In genomic region chr10:11757452-11757819, GRCh38 we compare ENCODE assay signal across 9 cellular contexts. TPM values are rescaled to one million over a fixed set of nuclear protein-coding genes. Genes with fewer than 3 reads are reported as not detected.
DNase-seq lines count a peak whose midpoint lies in the region; ATAC-seq and TF ChIP-seq lines count a peak whose summit lies in the region.
"Had no signal": no experiment of that assay in that cellular context is flagged by ENCODE, and none has a peak within 500 bp of the region (broad histone marks: within the 10 kb centered on the region; RNA-seq: fewer than 3 reads in every experiment).

No MANE protein-coding gene starts in this region.

- no peak for DNase-seq in activated CD4-positive, alpha-beta T cell treated with anti-CD3 and anti-CD28 coated beads, Interleukin-2, amount 10 ng/mL, durations not matched to agents 7 days and 5 days
- no peak for DNase-seq in activated CD4-positive, alpha-beta T cell treated with anti-CD3 and anti-CD28 coated beads for 36 hours
- DNase-seq in T1000 (lab: John Stamatoyannopoulos, UW) (peak; percentile 51), hepatic stellate cell (ENCODE audit: low spot score) (peak; percentile 43), suprapubic skin (ENCODE audit: low spot score in 2 of 2) (peak in 1 of 2 donors; percentile 71), GM19238 (ENCODE audit: insufficient read length, low spot score) (no peak), posterior cingulate gyrus (no peak)

- H3K27me3 ChIP-seq in suprapubic skin, result no peaks in the 10 kb centered on the region

- no peaks in the 10 kb centered on the region for H3K27me3 Mint-ChIP-seq in activated CD4-positive, alpha-beta T cell treated with anti-CD3 and anti-CD28 coated beads, Interleukin-2, amount 10 ng/mL, durations not matched to agents 7 days and 5 days
- H3K27me3 Mint-ChIP-seq in activated CD4-positive, alpha-beta T cell treated with anti-CD3 and anti-CD28 coated beads for 36 hours, result no peaks in the 10 kb centered on the region

- no peak for TF ChIP-seq CTCF in suprapubic skin (IDR thresholded peaks at IDR 0.05)

- H3K36me3 Mint-ChIP-seq in activated CD4-positive, alpha-beta T cell treated with anti-CD3 and anti-CD28 coated beads, Interleukin-2, amount 10 ng/mL, durations not matched to agents 7 days and 5 days (ENCODE audit: low read depth), result no peaks in the 10 kb centered on the region
- no peaks in the 10 kb centered on the region for H3K36me3 Mint-ChIP-seq in activated CD4-positive, alpha-beta T cell treated with anti-CD3 and anti-CD28 coated beads for 36 hours (ENCODE audit: low read depth)

- H3K4me3 Mint-ChIP-seq in activated CD4-positive, alpha-beta T cell treated with anti-CD3 and anti-CD28 coated beads, Interleukin-2, amount 10 ng/mL, durations not matched to agents 7 days and 5 days, result no peak overlapping the region
- H3K4me3 Mint-ChIP-seq in activated CD4-positive, alpha-beta T cell treated with anti-CD3 and anti-CD28 coated beads for 36 hours, result no peak overlapping the region

- H3K27ac ChIP-seq in suprapubic skin, result peak overlapping the region; percentile 81

- peaks cover 36% of the 10 kb centered on the region for H3K36me3 ChIP-seq in suprapubic skin

- no peak for TF ChIP-seq POLR2A in suprapubic skin (IDR thresholded peaks at IDR 0.05)

- H3K4me1 ChIP-seq in suprapubic skin, result peaks cover 27% of the 10 kb centered on the region

- ATAC-seq in activated CD4-positive, alpha-beta T cell treated with anti-CD3 and anti-CD28 coated beads for 36 hours, result no peak
- ATAC-seq in GM19395 (IDR thresholded peaks at IDR 0.05; ENCODE audit: unreplicated experiment), result no peak

- WGBS in suprapubic skin, result 32% methylated on average over 3 of the region's 3 CpGs

- intact Hi-C loops in activated CD4-positive, alpha-beta T cell treated with anti-CD3 and anti-CD28 coated beads for 36 hours (cut with DNase I, micrococcal nuclease), result no loop called here
- intact Hi-C loops in posterior cingulate gyrus (cut with DNase I), result loop anchor here (1.0 to 10.0 kb wide), 2 partner anchors 242 to 333 kb away; no protein-coding TSS in a partner anchor

- no peaks in the 10 kb centered on the region for H3K9me3 ChIP-seq in suprapubic skin

- peaks cover 6% of the 10 kb centered on the region for H3K4me1 Mint-ChIP-seq in activated CD4-positive, alpha-beta T cell treated with anti-CD3 and anti-CD28 coated beads, Interleukin-2, amount 10 ng/mL, durations not matched to agents 7 days and 5 days
- H3K4me1 Mint-ChIP-seq in activated CD4-positive, alpha-beta T cell treated with anti-CD3 and anti-CD28 coated beads for 36 hours, result peaks cover 6% of the 10 kb centered on the region

- no peaks in the 10 kb centered on the region for H3K9me3 Mint-ChIP-seq in activated CD4-positive, alpha-beta T cell treated with anti-CD3 and anti-CD28 coated beads, Interleukin-2, amount 10 ng/mL, durations not matched to agents 7 days and 5 days
- no peaks in the 10 kb centered on the region for H3K9me3 Mint-ChIP-seq in activated CD4-positive, alpha-beta T cell treated with anti-CD3 and anti-CD28 coated beads for 36 hours (ENCODE audit: low read depth)

- POLR2A ChIA-PET in activated CD4-positive, alpha-beta T cell treated with anti-CD3 and anti-CD28 coated beads, Interleukin-2, amount 10 ng/mL, durations not matched to agents 7 days and 5 days (lab: Charles Lee), result no interaction called here
- POLR2A ChIA-PET in activated CD4-positive, alpha-beta T cell treated with anti-CD3 and anti-CD28 coated beads for 36 hours (lab: Charles Lee), result interaction anchor here (1.5 kb wide), 1 partner anchor 242 kb away, joined by 3 read pairs; no protein-coding TSS in a partner anchor

- CTCF ChIA-PET in activated CD4-positive, alpha-beta T cell treated with anti-CD3 and anti-CD28 coated beads, Interleukin-2, amount 10 ng/mL, durations not matched to agents 7 days and 5 days (lab: Charles Lee), result interaction anchor here (1.0 to 2.6 kb wide), 10 partner anchors 8 to 249 kb away, joined by 3 to 12 read pairs (median 4); no protein-coding TSS in a partner anchor
- CTCF ChIA-PET in activated CD4-positive, alpha-beta T cell treated with anti-CD3 and anti-CD28 coated beads for 36 hours (lab: Charles Lee), result interaction anchor here (0.6 to 9.7 kb wide), 30 partner anchors 9 to 1028 kb away, joined by 3 to 125 read pairs (median 4); no protein-coding TSS in a partner anchor

- TF ChIP-seq EP300 in suprapubic skin (IDR thresholded peaks at IDR 0.05), result no peak

- H3K4me3 ChIP-seq in suprapubic skin, result no peak overlapping the region

- peak overlapping the region; percentile 83 for H3K27ac Mint-ChIP-seq in activated CD4-positive, alpha-beta T cell treated with anti-CD3 and anti-CD28 coated beads, Interleukin-2, amount 10 ng/mL, durations not matched to agents 7 days and 5 days
- H3K27ac Mint-ChIP-seq in activated CD4-positive, alpha-beta T cell treated with anti-CD3 and anti-CD28 coated beads for 36 hours, result no peak overlapping the region

RNA-seq across cellular contexts. Expression of gene ECHDC3, which starts 15.3 kb away (rescaled TPM):
- total RNA-seq in activated CD4-positive, alpha-beta T cell treated with anti-CD3 and anti-CD28 coated beads, Interleukin-2, amount 10 ng/mL, durations not matched to agents 7 days and 5 days, result 1 to 10 TPM; 1.0 to 1.1 TPM
- 1 to 10 TPM; 3.5 to 3.8 TPM for total RNA-seq in activated CD4-positive, alpha-beta T cell treated with anti-CD3 and anti-CD28 coated beads for 36 hours
- 10 to 100 TPM; 47.5 to 92.8 (median 76.6) TPM for total RNA-seq in suprapubic skin
- total RNA-seq: T-helper 2 cell treated with Interferon-gamma antibody and Interleukin-4, amounts not matched to agents 100 ng/mL and 5 ng/mL, for 36 hours had no signal

Comparison
In these comparisons a context has a peak if more than half of its experiments do, and no peak if none do; other contexts are left out.
1. DNase-seq: peak in T1000 (single experiment) and hepatic stellate cell (single experiment); none in activated CD4-positive, alpha-beta T cell treated with anti-CD3 and anti-CD28 coated beads, Interleukin-2, amount 10 ng/mL, durations not matched to agents 7 days and 5 days (single experiment), activated CD4-positive, alpha-beta T cell treated with anti-CD3 and anti-CD28 coated beads for 36 hours (single experiment), GM19238 (single experiment) and posterior cingulate gyrus (0 of 10).
2. RNA of gene ECHDC3, which starts 15.3 kb away (total RNA-seq): 47.5 to 92.8 TPM in suprapubic skin; 3.5 to 3.8 TPM in activated CD4-positive, alpha-beta T cell treated with anti-CD3 and anti-CD28 coated beads for 36 hours and 1.0 to 1.1 TPM in activated CD4-positive, alpha-beta T cell treated with anti-CD3 and anti-CD28 coated beads, Interleukin-2, amount 10 ng/mL, durations not matched to agents 7 days and 5 days; every median in the first group is over 10 times any median in the second.